10 cellular contexts compared by ENCODE assay signal in the genomic region with DNA sequence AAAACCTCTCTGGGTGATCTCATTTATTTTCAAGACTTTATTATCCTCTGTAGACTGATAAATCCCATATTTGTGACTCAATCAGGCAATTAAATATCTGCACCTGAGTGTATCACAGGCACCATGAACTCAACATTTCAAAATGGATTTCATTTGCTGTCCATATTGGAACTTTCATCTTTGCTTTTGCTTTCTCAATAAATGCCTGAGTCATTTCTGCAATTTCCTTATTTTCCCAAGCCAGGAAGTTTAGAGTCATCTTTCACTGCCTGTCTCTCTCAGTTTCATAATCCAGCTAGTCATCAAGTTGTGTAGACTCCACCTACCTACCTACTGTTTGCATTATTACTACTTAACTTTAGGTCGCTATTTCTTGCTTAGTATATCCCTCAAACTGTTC.
DNase-seq lines count a peak whose midpoint lies in the region; ATAC-seq and TF ChIP-seq lines count a peak whose summit lies in the region.
"Had no signal": no experiment of that assay in that cellular context is flagged by ENCODE, and none has a peak within 500 bp of the region (broad histone marks: within the 10 kb centered on the region; RNA-seq: fewer than 3 reads in every experiment).

No MANE protein-coding gene starts in this region.

- intact Hi-C loops in Right ventricle myocardium inferior (cut with DNase I) (no loop called here), left ventricle myocardium inferior (cut with micrococcal nuclease) (no loop called here)

- H3K4me1 ChIP-seq in left ventricle myocardium inferior (no peaks in the 10 kb centered on the region), gastroesophageal sphincter (no peaks in the 10 kb centered on the region)

- H3K4me3 ChIP-seq in left ventricle myocardium inferior (no peak overlapping the region), gastroesophageal sphincter (no peak overlapping the region)

- TF ChIP-seq POLR2A in gastroesophageal sphincter (IDR thresholded peaks at IDR 0.05) = no peak

- no peak for DNase-seq in Right ventricle myocardium inferior (ENCODE audit: missing footprints)
- no peak for DNase-seq in left ventricle myocardium inferior
- DNase-seq in SIG-M5 (lab: John Stamatoyannopoulos, UW) = peak; percentile 81
- DNase-seq in HuH-7.5 (ENCODE audit: low spot score) = no peak
- DNase-seq in HuH-7 (ENCODE audit: low spot score) = no peak
- DNase-seq: cerebellar nuclear complex, NCI-H1092 had no signal

- peaks cover 14% of the 10 kb centered on the region for H3K9me3 ChIP-seq in left ventricle myocardium inferior (replicated peaks)
- peaks cover 0 to 5% (median 0%) of the 10 kb centered on the region in 3 donors for H3K9me3 ChIP-seq in gastroesophageal sphincter

- H3K36me3 ChIP-seq in left ventricle myocardium inferior (no peaks in the 10 kb centered on the region), gastroesophageal sphincter (no peaks in the 10 kb centered on the region)

- WGBS in gastroesophageal sphincter (ENCODE audit: low coverage in 1 of 2), 2 donors = 64 to 89% methylated on average over 1 of the region's 1 CpG

- TF ChIP-seq EP300 in gastroesophageal sphincter (IDR thresholded peaks at IDR 0.05) = no peak

- ATAC-seq in Right ventricle myocardium inferior = peak; percentile 31
- ATAC-seq in gastroesophageal sphincter = peak; percentile 41
- no peak for ATAC-seq in GM21526 (IDR thresholded peaks at IDR 0.05; ENCODE audit: low FRiP score, unreplicated experiment)
- no peak for ATAC-seq in GM18498 (IDR thresholded peaks at IDR 0.05; ENCODE audit: unreplicated experiment)

- H3K27ac ChIP-seq in left ventricle myocardium inferior (replicated peaks) (no peak overlapping the region), gastroesophageal sphincter (no peak overlapping the region)

- no peak for TF ChIP-seq CTCF in left ventricle myocardium inferior (IDR thresholded peaks at IDR 0.05; ENCODE audit: borderline replicate concordance)
- no peak for TF ChIP-seq CTCF in gastroesophageal sphincter (IDR thresholded peaks at IDR 0.05)

- H3K27me3 ChIP-seq in left ventricle myocardium inferior (ENCODE audit: low read depth) = no peaks in the 10 kb centered on the region
- H3K27me3 ChIP-seq in gastroesophageal sphincter = no peaks in the 10 kb centered on the region

Comparison
In these comparisons a context has a peak if more than half of its experiments do, and no peak if none do; other contexts are left out.
1. ATAC-seq: peak in Right ventricle myocardium inferior (single experiment) and gastroesophageal sphincter (single experiment); none in GM21526 (single experiment) and GM18498 (single experiment).